Comparison of ENCODE assay signal across 8 cellular contexts in the genomic region with DNA sequence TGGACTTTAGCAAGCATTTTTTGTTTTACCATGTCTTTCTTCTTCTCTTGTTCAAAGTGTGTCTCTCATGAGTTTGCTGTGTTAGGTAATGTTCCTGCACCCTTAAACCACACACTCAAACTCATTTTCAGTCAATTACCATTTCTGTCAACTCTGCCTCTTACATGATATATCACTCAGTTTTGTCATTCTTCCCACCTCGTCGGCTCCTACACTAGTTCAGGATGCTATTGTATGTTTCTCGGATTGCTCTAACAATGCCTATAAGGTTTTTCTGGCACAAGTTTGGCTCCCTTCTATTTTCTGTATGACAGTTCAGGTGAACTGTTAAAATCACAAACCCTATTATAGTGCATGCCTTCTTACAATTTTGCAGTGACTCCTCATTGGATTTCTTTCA.
"Had no signal": no experiment of that assay in that cellular context is flagged by ENCODE, and none has a peak within 500 bp of the region (broad histone marks: within the 10 kb centered on the region; RNA-seq: fewer than 3 reads in every experiment).

No MANE protein-coding gene starts in this region.

- H3K9ac ChIP-seq: KMS-11 had no signal

- FAIRE-seq: HepG2, HTR-8/SVneo, K562 had no signal

- H3K4me3 ChIP-seq: K562 had no signal

- H3K4me2 ChIP-seq: KMS-11 had no signal

- DNase-seq: IMR-90, KBM-7, KG1 had no signal

- H3K27ac ChIP-seq: HL-60, KMS-11 had no signal
